In the genomic region with DNA sequence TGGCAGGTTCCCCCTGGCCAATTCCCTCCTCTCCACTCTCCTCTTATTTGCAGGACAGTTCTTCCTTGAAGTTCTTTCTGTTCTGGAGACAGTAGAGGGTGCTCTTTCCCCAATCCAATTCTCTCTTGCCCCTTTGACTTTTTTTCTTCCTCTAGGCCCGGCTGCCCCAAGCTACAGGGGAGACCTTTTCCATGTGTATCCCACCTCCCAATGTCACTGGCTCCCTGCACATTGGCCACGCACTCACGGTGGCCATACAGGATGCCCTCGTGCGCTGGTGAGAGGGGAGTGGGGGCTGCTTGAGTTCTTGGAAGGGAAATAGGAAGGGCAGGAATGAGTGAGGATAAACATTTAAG, we compare ENCODE assay signal across 9 cellular contexts. TPM values are rescaled to one million over a fixed set of nuclear protein-coding genes. Genes with fewer than 3 reads are reported as not detected.
DNase-seq lines count a peak whose midpoint lies in the region; ATAC-seq and TF ChIP-seq lines count a peak whose summit lies in the region.
"Had no signal": no experiment of that assay in that cellular context is flagged by ENCODE, and none has a peak within 500 bp of the region (broad histone marks: within the 10 kb centered on the region; RNA-seq: fewer than 3 reads in every experiment).

No MANE protein-coding gene starts in this region.

- intact Hi-C loops in CD4-positive, alpha-beta T cell (cut with DNase I, micrococcal nuclease): loop anchor here (1.0 to 10.0 kb wide), 4 partner anchors 154 to 591 kb away; partner anchors contain the start of gene TRIM39 (in 1 of the 2)
- intact Hi-C loops in left ventricle myocardium superior (cut with micrococcal nuclease): no loop called here

- no peaks in the 10 kb centered on the region for H3K27me3 Mint-ChIP-seq in CD4-positive, alpha-beta T cell

- TF ChIP-seq POLR2A in suprapubic skin (IDR thresholded peaks at IDR 0.05): no peak

- peak; percentile 48 for TF ChIP-seq CTCF in CD4-positive, alpha-beta T cell (IDR thresholded peaks at IDR 0.05)
- peak in 1 of 2 donors; percentile 50 for TF ChIP-seq CTCF in suprapubic skin (IDR thresholded peaks at IDR 0.05)

- H3K4me1 ChIP-seq in suprapubic skin: peaks cover 24% of the 10 kb centered on the region

- no peak overlapping the region for H3K4me3 ChIP-seq in suprapubic skin

- H3K4me1 Mint-ChIP-seq in CD4-positive, alpha-beta T cell (ENCODE audit: low read depth): peaks cover 21% of the 10 kb centered on the region

- ATAC-seq in CD4-positive, alpha-beta T cell (ENCODE audit: poor library complexity): no peak
- peak; percentile 52 for ATAC-seq in left ventricle myocardium superior
- no peak for ATAC-seq in GM19463 (IDR thresholded peaks at IDR 0.05; ENCODE audit: unreplicated experiment)

- CTCF ChIA-PET in CD4-positive, alpha-beta T cell (lab: Charles Lee): interaction anchor here (1.0 to 2.8 kb wide), 4 partner anchors 129 to 172 kb away, joined by 3 to 10 read pairs (median 4); no protein-coding TSS in a partner anchor

- H3K36me3 Mint-ChIP-seq in CD4-positive, alpha-beta T cell (ENCODE audit: low read depth): peaks cover 79% of the 10 kb centered on the region

- no peak for TF ChIP-seq EP300 in suprapubic skin (IDR thresholded peaks at IDR 0.05)

- peak overlapping the region; percentile 96 for H3K4me3 Mint-ChIP-seq in CD4-positive, alpha-beta T cell

- no peaks in the 10 kb centered on the region for H3K9me3 Mint-ChIP-seq in CD4-positive, alpha-beta T cell

- H3K27ac ChIP-seq in CD4-positive, alpha-beta T cell (ENCODE audit: low read depth, low read length): no peak overlapping the region
- no peak overlapping the region for H3K27ac ChIP-seq in suprapubic skin

- peak overlapping the region; percentile 40 for H3K27ac Mint-ChIP-seq in CD4-positive, alpha-beta T cell

- no peak for DNase-seq in CD4-positive, alpha-beta T cell
- DNase-seq in H4 (ENCODE audit: low spot score): peak; percentile 54
- peak; percentile 4 for DNase-seq in NCI-H774 (lab: John Stamatoyannopoulos, UW)
- DNase-seq in amniotic stem cell (lab: John Stamatoyannopoulos, UW): peak; percentile 56
- no peak for DNase-seq in left ventricle myocardium superior
- peak; percentile 77 for DNase-seq in renal cortical epithelial cell (ENCODE audit: low read depth)
- no peak for DNase-seq in suprapubic skin (ENCODE audit: low spot score in 2 of 2)

- POLR2A ChIA-PET in CD4-positive, alpha-beta T cell (lab: Charles Lee): interaction anchor here (0.6 to 1.7 kb wide), 5 partner anchors 8 to 695 kb away, joined by 3 to 4 read pairs (median 3); partner anchors contain the start of gene GTF2H4

- 26% methylated on average over 5 of the region's 5 CpGs for WGBS in suprapubic skin

- no peaks in the 10 kb centered on the region for H3K9me3 ChIP-seq in CD4-positive, alpha-beta T cell (ENCODE audit: control insufficient read depth, low read length)
- H3K9me3 ChIP-seq in suprapubic skin: no peaks in the 10 kb centered on the region

- H3K36me3 ChIP-seq in suprapubic skin: peaks cover 63% of the 10 kb centered on the region

- H3K27me3 ChIP-seq in CD4-positive, alpha-beta T cell (ENCODE audit: control insufficient read depth, insufficient read depth, low read length): no peaks in the 10 kb centered on the region
- H3K27me3 ChIP-seq in suprapubic skin: no peaks in the 10 kb centered on the region

RNA-seq across cellular contexts. Expression of gene VARS2, which starts 1.5 kb away (rescaled TPM):
- total RNA-seq in CD4-positive, alpha-beta T cell: 10 to 100 TPM; 19.3 to 21.7 TPM
- total RNA-seq in H4 (2014; rRNA removed; shearing (Covaris generic)): 10.5 and 17.6 TPM in 2 replicates
- total RNA-seq in left ventricle myocardium superior (18.2 TPM), renal cortical epithelial cell (47.5 and 144 TPM in 2 replicates), suprapubic skin (10 to 100 TPM; 12.6 to 22.0 (median 19.2) TPM)

RNA-seq across cellular contexts. Expression of gene GTF2H4, which starts 7.6 kb away (rescaled TPM):
- total RNA-seq in CD4-positive, alpha-beta T cell: 10 to 100 TPM in 1 of 2 experiments, 1 to 10 TPM in 1; 7.7 to 10.7 TPM
- total RNA-seq in H4 (2014; rRNA removed; shearing (Covaris generic)): 8.4 and 8.5 TPM in 2 replicates
- total RNA-seq in left ventricle myocardium superior: 21.4 TPM
- 17.2 and 24.2 TPM in 2 replicates for total RNA-seq in renal cortical epithelial cell
- 10 to 100 TPM; 10.5 to 33.5 (median 11.3) TPM for total RNA-seq in suprapubic skin

RNA-seq across cellular contexts. Expression of gene SFTA2, which starts 16.4 kb away (rescaled TPM):
- not detected for total RNA-seq in CD4-positive, alpha-beta T cell
- total RNA-seq in H4 (2014; rRNA removed; shearing (Covaris generic)): not detected in 2 replicates
- total RNA-seq in left ventricle myocardium superior (not detected), renal cortical epithelial cell (1.9 TPM in 1 of 2 replicates, not detected in the other), suprapubic skin (not detected)
- total RNA-seq: T-helper 1 cell treated with Interleukin-12 subunit alpha and Interleukin-12 subunit beta and Interleukin-4 antibody, amounts not matched to agents 30 ng/mL and 1 ng/mL, for 36 hours had no signal

RNA-seq across cellular contexts. Expression of gene MUCL3, which starts 25.2 kb away (rescaled TPM):
- total RNA-seq in CD4-positive, alpha-beta T cell: not detected
- total RNA-seq in H4 (2014; rRNA removed; shearing (Covaris generic)): not detected in 2 replicates
- not detected for total RNA-seq in left ventricle myocardium superior
- total RNA-seq in renal cortical epithelial cell: 0.17 TPM in 1 of 2 replicates, not detected in the other
- total RNA-seq in suprapubic skin: not detected
- total RNA-seq: T-helper 1 cell treated with Interleukin-12 subunit alpha and Interleukin-12 subunit beta and Interleukin-4 antibody, amounts not matched to agents 30 ng/mL and 1 ng/mL, for 36 hours had no signal

RNA-seq across cellular contexts. Expression of gene DDR1, which starts 31.2 kb away (rescaled TPM):
- 1 to 10 TPM; 6.5 to 6.6 TPM for total RNA-seq in CD4-positive, alpha-beta T cell
- 16.0 and 30.1 TPM in 2 replicates for total RNA-seq in H4 (2014; rRNA removed; shearing (Covaris generic))
- total RNA-seq in left ventricle myocardium superior (25.7 TPM), renal cortical epithelial cell (165 and 197 TPM in 2 replicates), suprapubic skin (100 to 1,000 TPM; 161 to 210 (median 188) TPM)

Comparison
In these comparisons a context has a peak if more than half of its experiments do, and no peak if none do; other contexts are left out.
1. DNase-seq: peak in H4 (single experiment), NCI-H774 (single experiment), amniotic stem cell (single experiment) and renal cortical epithelial cell (single experiment); none in CD4-positive, alpha-beta T cell (0 of 10), left ventricle myocardium superior (single experiment) and suprapubic skin (0 of 2).